10 cellular contexts compared by ENCODE assay signal in the genomic region with DNA sequence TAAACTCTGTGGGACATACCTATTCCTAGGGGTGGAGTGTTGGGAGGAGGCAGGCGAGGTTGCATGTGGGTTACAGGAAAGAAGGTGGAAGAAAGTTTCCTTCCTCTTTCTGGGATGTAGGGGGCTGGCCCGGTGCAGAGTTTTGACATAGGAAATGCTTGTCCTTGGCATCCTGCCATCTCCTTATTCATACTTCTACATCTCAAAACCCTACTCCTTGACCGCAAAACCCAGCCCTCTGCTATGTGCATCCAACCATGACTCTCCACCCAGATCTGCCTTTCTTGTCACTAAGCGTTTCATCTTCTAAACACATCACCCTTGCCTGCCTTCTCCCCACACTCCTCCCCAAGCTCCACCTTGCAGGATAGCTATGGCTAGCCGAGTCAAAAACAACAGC. TPM values are rescaled to one million over a fixed set of nuclear protein-coding genes. Genes with fewer than 3 reads are reported as not detected.
DNase-seq lines count a peak whose midpoint lies in the region; ATAC-seq and TF ChIP-seq lines count a peak whose summit lies in the region.
"Not testable (repeated sequence)": the region's sequence is repeated elsewhere in the genome, so short reads cannot be mapped to it uniquely, and the experiment has no call there.
"Had no signal": no experiment of that assay in that cellular context is flagged by ENCODE, and none has a peak within 500 bp of the region (broad histone marks: within the 10 kb centered on the region; RNA-seq: fewer than 3 reads in every experiment).

No MANE protein-coding gene starts in this region.

- H3K9me1 ChIP-seq in IMR-90 (ENCODE audit: insufficient read depth, low read length) = not testable (repeated sequence)

- CTCF ChIA-PET in IMR-90 (lab: Yijun Ruan, JAX) = not testable (repeated sequence)

- H2BK120ac ChIP-seq in IMR-90 (ENCODE audit: low read depth, low read length) = not testable (repeated sequence)

- H2AK5ac ChIP-seq in IMR-90 (ENCODE audit: low read depth, low read length) = not testable (repeated sequence)

- H2BK5ac ChIP-seq in IMR-90 (ENCODE audit: low read depth, low read length, poor library complexity, severe bottlenecking) = not testable (repeated sequence)

- H4K20me1 ChIP-seq in IMR-90 (ENCODE audit: insufficient read depth, low read length) = not testable (repeated sequence)

- not testable (repeated sequence) for H3K9ac ChIP-seq in IMR-90 (ENCODE audit: low read depth, low read length)

- POLR2A ChIA-PET in IMR-90 (lab: Charles Lee; ENCODE audit: unreplicated experiment) = not testable (repeated sequence)

- not testable (repeated sequence) for TF ChIP-seq CTCF in IMR-90 (conservative IDR thresholded peaks at IDR 0.05; ENCODE audit: low read depth, low read length); fibroblast of mammary gland (conservative IDR thresholded peaks at IDR 0.05; ENCODE audit: control insufficient read depth, insufficient read depth, low read depth, low read length); spleen (IDR thresholded peaks at IDR 0.05 in 8 of 11, conservative IDR thresholded peaks at IDR 0.05 in 3 of 11)

- not testable (repeated sequence) for H4K91ac ChIP-seq in IMR-90 (ENCODE audit: insufficient read depth, low read depth, low read length)

- H3K27ac ChIP-seq in IMR-90 (ENCODE audit: insufficient read depth, low read length) = not testable (repeated sequence)
- H3K27ac ChIP-seq in spleen = peak overlapping the region in 7 of 8 donors; percentile 18 to 86 (median 72)

- H3K4me3 ChIP-seq in IMR-90 (ENCODE audit: insufficient read depth, low read depth, low read length); fibroblast of mammary gland (ENCODE audit: control insufficient read depth, low read depth, low read length): not testable (repeated sequence)
- peak overlapping the region in 1 of 8 donors; percentile 21 for H3K4me3 ChIP-seq in spleen

- not testable (repeated sequence) for H3K18ac ChIP-seq in IMR-90 (ENCODE audit: low read depth, low read length)

- H2BK15ac ChIP-seq in IMR-90 (ENCODE audit: low read depth, low read length) = not testable (repeated sequence)

- peak overlapping the region; percentile 9 for H3K27ac Mint-ChIP-seq in activated T-cell treated with anti-CD3 and anti-CD28 coated beads, Interleukin-2, amount 50 U/mL, for 72 hours

- H3K79me1 ChIP-seq in IMR-90 (ENCODE audit: low read depth in 1 of 2, low read length in 2 of 2) = not testable (repeated sequence)

- H2AK9ac ChIP-seq in IMR-90 (replicated peaks; ENCODE audit: low read depth, low read length, poor library complexity) = not testable (repeated sequence)

- not testable (repeated sequence) for H3K27me3 ChIP-seq in IMR-90 (ENCODE audit: control insufficient read depth, insufficient read depth, low read length); spleen (replicated peaks in 1 of 7)

- H3K14ac ChIP-seq in IMR-90 (replicated peaks; ENCODE audit: low read depth, low read length) = not testable (repeated sequence)

- H3K4me1 Mint-ChIP-seq in activated T-cell treated with anti-CD3 and anti-CD28 coated beads, Interleukin-2, amount 50 U/mL, for 72 hours (ENCODE audit: low read depth) = peaks cover 31% of the 10 kb centered on the region

- ATAC-seq in GM18858 (IDR thresholded peaks at IDR 0.05; ENCODE audit: unreplicated experiment) = peak; percentile 97
- ATAC-seq in HG02642 (IDR thresholded peaks at IDR 0.05; ENCODE audit: poor library complexity, unreplicated experiment) = peak; percentile 96
- not testable (repeated sequence) for ATAC-seq in IMR-90 (ENCODE audit: low read depth)
- ATAC-seq in activated T-cell treated with anti-CD3 and anti-CD28 coated beads, Interleukin-2, amount 50 U/mL, for 72 hours (replicated peaks in 1 of 2) = peak; percentile 98 to 100

- H3K36me3 ChIP-seq in IMR-90 (ENCODE audit: control insufficient read depth, insufficient read depth, low read length); spleen: not testable (repeated sequence)

- in situ Hi-C loops in IMR-90 (cut with MboI; ENCODE audit: low sequenced_read_pairs) = not testable (repeated sequence)

- not testable (repeated sequence) for H3K4ac ChIP-seq in IMR-90 (ENCODE audit: low read depth, low read length)

- H3K4me1 ChIP-seq in IMR-90 (ENCODE audit: control insufficient read depth, insufficient read depth, low read length) = not testable (repeated sequence)
- peaks cover 0 to 13% (median 9%) of the 10 kb centered on the region in 6 donors for H3K4me1 ChIP-seq in spleen

- TF ChIP-seq RAD21 in IMR-90 (IDR thresholded peaks at IDR 0.05; ENCODE audit: low read length) = not testable (repeated sequence)

- H3K36me3 Mint-ChIP-seq in activated T-cell treated with anti-CD3 and anti-CD28 coated beads, Interleukin-2, amount 50 U/mL, for 72 hours (ENCODE audit: insufficient read depth in 2 of 2) = not testable (repeated sequence)

- not testable (repeated sequence) for H3K27me3 Mint-ChIP-seq in activated T-cell treated with anti-CD3 and anti-CD28 coated beads, Interleukin-2, amount 50 U/mL, for 72 hours (ENCODE audit: low read depth)

- H3K56ac ChIP-seq in IMR-90 (ENCODE audit: extremely low read depth, insufficient read depth, low read length) = not testable (repeated sequence)

- dilution Hi-C loops in IMR-90 (cut with HindIII; ENCODE audit: low sequenced_read_pairs, unreplicated experiment) = not testable (repeated sequence)

- WGBS in IMR-90 (ENCODE audit: extremely low coverage in 2 of 2, insufficient read length in 1 of 2), 2 experiments = no CpG with 5 or more reads among the region's 5 CpGs
- WGBS in spleen, 5 donors = 4 to 16% (median 15%) methylated on average over 5 of the region's 5 CpGs

- peak overlapping the region; percentile 42 to 69 for H3K4me3 Mint-ChIP-seq in activated T-cell treated with anti-CD3 and anti-CD28 coated beads, Interleukin-2, amount 50 U/mL, for 72 hours

- DNase-seq in IMR-90 (peak; percentile 28), T follicular helper cell (ENCODE audit: low read depth) (peak; percentile 31), fibroblast of mammary gland (ENCODE audit: low read depth) (peak; percentile 68), spleen (peak; percentile 78)
- peak; percentile 76 to 80 for DNase-seq in activated T-cell treated with anti-CD3 and anti-CD28 coated beads, Interleukin-2, amount 50 U/mL, for 72 hours

- H3K9me3 Mint-ChIP-seq in activated T-cell treated with anti-CD3 and anti-CD28 coated beads, Interleukin-2, amount 50 U/mL, for 72 hours = not testable (repeated sequence)

- intact Hi-C loops in IMR-90 (cut with micrococcal nuclease); spleen (cut with DNase I; ENCODE audit: low total_unique reads): not testable (repeated sequence)

- not testable (repeated sequence) for H2BK20ac ChIP-seq in IMR-90 (ENCODE audit: low read depth, low read length)

- not testable (repeated sequence) for H2AFZ ChIP-seq in IMR-90 (replicated peaks; ENCODE audit: low read length, poor library complexity)

- not testable (repeated sequence) for H3K23ac ChIP-seq in IMR-90 (ENCODE audit: low read depth, low read length)

- not testable (repeated sequence) for BruUV-seq in IMR-90 (replicated peaks; lab: Mats Ljungman, UMichigan)

- not testable (repeated sequence) for TF ChIP-seq POLR2A in IMR-90 (IDR thresholded peaks at IDR 0.05; ENCODE audit: low read depth, low read length); spleen (IDR thresholded peaks at IDR 0.05)

- H3K4me2 ChIP-seq in IMR-90 (ENCODE audit: low read depth, low read length) = not testable (repeated sequence)

- H4K5ac ChIP-seq in IMR-90 (ENCODE audit: low read depth, low read length) = not testable (repeated sequence)

- not testable (repeated sequence) for H4K8ac ChIP-seq in IMR-90 (ENCODE audit: low read depth in 2 of 2, low read length in 2 of 2)

- H3K9me3 ChIP-seq in IMR-90 (ENCODE audit: control insufficient read depth, insufficient read depth, low read length); spleen: not testable (repeated sequence)

RNA-seq across cellular contexts. Expression of gene FABP2, which starts 48.5 kb away (rescaled TPM):
- total RNA-seq in IMR-90 (2012; rRNA removed) (not detected in 2 replicates), spleen (under 1 TPM in 1 of 7 donors, not detected in 6; 0.26 TPM)
- polyA plus RNA-seq in IMR-90 (2012; rRNA removed) (not detected in 2 replicates), spleen (under 1 TPM in 1 of 3 donors, not detected in 2; 0.16 TPM)
- not detected in 2 replicates for polyA plus RNA-seq in IMR-90 (2012; cell fraction: cytosol; rRNA removed)
- polyA plus RNA-seq in IMR-90 (2012; cell fraction: nucleus; rRNA removed; ENCODE audit: low replicate concordance) = not detected in 2 replicates
- not detected for total RNA-seq in activated T-cell treated with anti-CD3 and anti-CD28 coated beads, Interleukin-2, amount 50 U/mL, for 72 hours
- total RNA-seq: frontal cortex, neural crest cell, vagina had no signal

Comparison
In these comparisons a context has a peak if more than half of its experiments do, and no peak if none do; other contexts are left out.
1. DNase-seq: peak in every context shown above with its lines; median percentile 78 in activated T-cell treated with anti-CD3 and anti-CD28 coated beads, Interleukin-2, amount 50 U/mL, for 72 hours; 78 in spleen; 68 in fibroblast of mammary gland; 31 in T follicular helper cell; 28 in IMR-90.